In genomic region chr7:24137338-24137737, GRCh38 we compare ENCODE assay signal across 9 cellular contexts.
"Had no signal": no experiment of that assay in that cellular context is flagged by ENCODE, and none has a peak within 500 bp of the region (broad histone marks: within the 10 kb centered on the region; RNA-seq: fewer than 3 reads in every experiment).

No MANE protein-coding gene starts in this region.

- DNase-seq: GM23248, GOT3, H7, H9, HCEC 1CT, HFFc6 had no signal

- H3K4me3 ChIP-seq: GM23248, GM23338, HAP-1 had no signal

- H2AFZ ChIP-seq: GM23248, GM23338 had no signal

- H3K36me3 ChIP-seq: HAP-1 had no signal

- H3K9me3 Mint-ChIP-seq: GM23338, H9 had no signal

- H3K27ac Mint-ChIP-seq: GM23338, H9, HFFc6 had no signal

- H3K4me1 ChIP-seq: HAP-1 had no signal

- H3K27ac ChIP-seq: GM23248 had no signal

- H3K9me3 ChIP-seq: HAP-1 had no signal

- H3K4me2 ChIP-seq: GM23338 had no signal

- ATAC-seq: GM23338, HCT116 had no signal
